In the genomic region with DNA sequence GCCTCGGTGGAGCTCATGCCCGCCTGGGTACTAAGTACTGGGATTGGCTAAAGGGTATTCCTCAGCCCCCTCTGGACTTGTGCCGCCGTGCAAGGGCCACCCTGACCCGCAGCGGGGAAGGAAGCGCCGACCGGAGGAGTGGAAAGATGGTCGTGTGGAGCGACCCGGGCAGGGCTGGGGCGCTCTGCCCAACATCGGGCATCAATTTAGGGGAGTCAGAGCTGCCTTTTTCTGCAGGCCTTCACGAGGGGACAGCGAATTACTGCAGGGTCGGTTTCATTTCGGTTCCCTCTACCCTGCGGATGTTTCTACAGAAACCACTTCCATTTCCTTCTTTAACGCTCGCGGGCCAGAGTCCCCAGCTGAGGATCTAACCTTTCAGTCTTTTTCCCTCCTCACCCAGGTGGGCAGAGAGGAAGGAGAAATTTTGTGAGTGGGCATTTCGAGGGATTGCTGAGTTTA, we compare ENCODE assay signal across 8 cellular contexts. TPM values are rescaled to one million over a fixed set of nuclear protein-coding genes. Genes with fewer than 3 reads are reported as not detected.
DNase-seq lines count a peak whose midpoint lies in the region; ATAC-seq and TF ChIP-seq lines count a peak whose summit lies in the region.

No MANE protein-coding gene starts in this region.

- H3K9me3 ChIP-seq in ES-I3 (ENCODE audit: control insufficient read depth, insufficient read depth, low read length) (no peaks in the 10 kb centered on the region), colonic mucosa (no peaks in the 10 kb centered on the region), mucosa of stomach (ENCODE audit: control insufficient read depth, low read length) (no peaks in the 10 kb centered on the region)

- ATAC-seq in GM21576 (IDR thresholded peaks at IDR 0.05; ENCODE audit: unreplicated experiment) (peak; percentile 23), GM18907 (IDR thresholded peaks at IDR 0.05; ENCODE audit: unreplicated experiment) (no peak)

- H3K27me3 ChIP-seq in colonic mucosa (no peaks in the 10 kb centered on the region), mucosa of stomach (ENCODE audit: control insufficient read depth, insufficient read depth, low read length) (no peaks in the 10 kb centered on the region)

- DNase-seq in NOMO-1 (lab: John Stamatoyannopoulos, UW; ENCODE audit: unreplicated experiment in 2 of 2) (peak; percentile 69 to 71), colonic mucosa (no peak), posterior cingulate gyrus (no peak), 8988T (no peak)

- TF ChIP-seq CTCF in colonic mucosa (IDR thresholded peaks at IDR 0.05), result no peak

- peak overlapping the region; percentile 99 for H3K27ac ChIP-seq in colonic mucosa

- no peaks in the 10 kb centered on the region for H3K4me1 ChIP-seq in ES-I3 (ENCODE audit: insufficient read depth, low read length)
- H3K4me1 ChIP-seq in colonic mucosa, result no peaks in the 10 kb centered on the region
- H3K4me1 ChIP-seq in mucosa of stomach (ENCODE audit: control insufficient read depth, insufficient read depth, low read length), result peaks cover 5% of the 10 kb centered on the region

- H3K9ac ChIP-seq in ES-I3 (ENCODE audit: low read depth, low read length) (peak overlapping the region; percentile 93), colonic mucosa (ENCODE audit: low read depth in 2 of 2, low read length in 2 of 2) (peak overlapping the region; percentile 98 to 99), mucosa of stomach (ENCODE audit: low read length) (peak overlapping the region; percentile 97)

- intact Hi-C loops in colonic mucosa (cut with DNase I) (loop anchor here (10.0 kb wide), 1 partner anchor 72 kb away; a partner anchor contains a TSS), posterior cingulate gyrus (cut with DNase I) (loop anchor here (2.0 kb wide), 1 partner anchor 272 kb away; a partner anchor contains a TSS)

- H3K36me3 ChIP-seq in ES-I3 (ENCODE audit: insufficient read depth, low read length) (no peaks in the 10 kb centered on the region), colonic mucosa (no peaks in the 10 kb centered on the region), mucosa of stomach (ENCODE audit: control insufficient read depth, insufficient read depth, low read length) (peaks cover 3% of the 10 kb centered on the region)

- peak overlapping the region; percentile 82 for H3K4me3 ChIP-seq in colonic mucosa
- H3K4me3 ChIP-seq in mucosa of stomach (ENCODE audit: low read length), result peak overlapping the region; percentile 90

RNA-seq across cellular contexts. Expression of a gene that starts 1.0 kb away (rescaled TPM):
- total RNA-seq in colonic mucosa, result 10 to 100 TPM; 19.3 to 29.7 TPM

RNA-seq across cellular contexts. Expression of a gene that starts 5.5 kb away (rescaled TPM):
- 10 to 100 TPM; 66.8 to 76.9 TPM for total RNA-seq in colonic mucosa

Comparison
In these comparisons a context has a peak if more than half of its experiments do, and no peak if none do; other contexts are left out.
1. DNase-seq: peak in NOMO-1 (2 of 2); none in colonic mucosa (single experiment), posterior cingulate gyrus (0 of 10) and 8988T (single experiment).
2. Peak in every context shown above with its lines, with median percentiles within 50 percentile points of each other: H3K9ac ChIP-seq.